In the genomic region with DNA sequence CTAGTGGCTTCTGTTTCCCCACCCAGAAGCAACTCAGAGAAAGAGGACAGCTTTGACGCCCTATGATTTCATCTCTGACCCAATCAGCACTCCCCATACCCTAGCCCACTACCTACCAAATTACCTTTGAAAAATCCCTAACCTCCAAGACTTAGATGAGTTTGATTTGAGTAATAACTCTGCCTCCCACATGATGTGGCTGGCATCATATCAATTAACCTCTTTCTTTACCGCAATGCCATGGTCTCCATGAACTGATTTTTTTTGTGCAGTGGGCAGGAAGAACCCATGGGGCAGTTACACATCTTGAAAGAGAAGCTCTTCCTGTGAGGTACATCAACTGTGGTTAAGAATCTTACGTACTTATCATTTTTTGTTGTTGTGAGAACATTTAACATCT, we compare ENCODE assay signal across 20 cellular contexts. TPM values are rescaled to one million over a fixed set of nuclear protein-coding genes. Genes with fewer than 3 reads are reported as not detected.
A peak's percentile ranks its signal among the peaks of the same experiment; 100 is the strongest.
DNase-seq lines count a peak whose midpoint lies in the region; ATAC-seq and TF ChIP-seq lines count a peak whose summit lies in the region.
"Had no signal": no experiment of that assay in that cellular context is flagged by ENCODE, and none has a peak within 500 bp of the region (broad histone marks: within the 10 kb centered on the region; RNA-seq: fewer than 3 reads in every experiment).

No MANE protein-coding gene starts in this region.

- peaks cover 26% of the 10 kb centered on the region for H3K4me1 Mint-ChIP-seq in activated naive CD4-positive, alpha-beta T cell treated with anti-CD3 and anti-CD28 coated beads, Interleukin-2, amount 10 ng/mL, durations not matched to agents 7 days and 5 days
- H3K4me1 Mint-ChIP-seq: activated B cell treated with CpG ODN at 0.5 μM for 24 hours, GM23338 had no signal

- ATAC-seq in mucosa of descending colon = peak; percentile 34
- no peak for ATAC-seq in left colon
- ATAC-seq in right cardiac atrium = no peak
- ATAC-seq: GM23338; stimulated activated naive B cell treated with anti-CD40 and anti-IgM and Interleukin-4, amounts not matched to agents 10 μg/mL and 1 μg/mL and 100 μg/mL, for 72 hours had no signal

- CTCF ChIA-PET in activated naive CD4-positive, alpha-beta T cell treated with anti-CD3 and anti-CD28 coated beads, Interleukin-2, amount 10 ng/mL, durations not matched to agents 7 days and 5 days (lab: Charles Lee) = no interaction called here

- H3K36me3 ChIP-seq in mucosa of descending colon (ENCODE audit: low read depth) = no peaks in the 10 kb centered on the region
- H3K36me3 ChIP-seq: upper lobe of left lung had no signal

- H3K9me3 Mint-ChIP-seq in activated naive CD4-positive, alpha-beta T cell treated with anti-CD3 and anti-CD28 coated beads, Interleukin-2, amount 10 ng/mL, durations not matched to agents 7 days and 5 days = peaks cover 46% of the 10 kb centered on the region

- H3K27me3 Mint-ChIP-seq in activated naive CD4-positive, alpha-beta T cell treated with anti-CD3 and anti-CD28 coated beads, Interleukin-2, amount 10 ng/mL, durations not matched to agents 7 days and 5 days = peaks cover 9% of the 10 kb centered on the region

- 85% methylated on average over 3 of the region's 3 CpGs for WGBS in right cardiac atrium

- no peak overlapping the region for H3K4me3 Mint-ChIP-seq in activated naive CD4-positive, alpha-beta T cell treated with anti-CD3 and anti-CD28 coated beads, Interleukin-2, amount 10 ng/mL, durations not matched to agents 7 days and 5 days
- H3K4me3 Mint-ChIP-seq: activated B cell treated with CpG ODN at 0.5 μM for 24 hours; GM23338; stimulated activated naive B cell treated with anti-CD40 and anti-IgM and Interleukin-4, amounts not matched to agents 10 μg/mL and 1 μg/mL and 100 μg/mL, for 72 hours had no signal

- H3K27me3 ChIP-seq in right cardiac atrium (ENCODE audit: control insufficient read depth, insufficient read depth) = no peaks in the 10 kb centered on the region
- H3K27me3 ChIP-seq: upper lobe of left lung had no signal

- peak overlapping the region; percentile 19 for H3K27ac Mint-ChIP-seq in activated naive CD4-positive, alpha-beta T cell treated with anti-CD3 and anti-CD28 coated beads, Interleukin-2, amount 10 ng/mL, durations not matched to agents 7 days and 5 days
- H3K27ac Mint-ChIP-seq: activated B cell treated with CpG ODN at 0.5 μM for 24 hours; GM23338; stimulated activated naive B cell treated with anti-CD40 and anti-IgM and Interleukin-4, amounts not matched to agents 10 μg/mL and 1 μg/mL and 100 μg/mL, for 72 hours had no signal

- H3K9me3 ChIP-seq in mucosa of descending colon (peaks cover 19% of the 10 kb centered on the region), right cardiac atrium (ENCODE audit: control insufficient read depth, low read length) (no peaks in the 10 kb centered on the region)

- H3K4me1 ChIP-seq in mucosa of descending colon (ENCODE audit: low read depth) = no peaks in the 10 kb centered on the region
- no peaks in the 10 kb centered on the region for H3K4me1 ChIP-seq in right cardiac atrium (ENCODE audit: control insufficient read depth, insufficient read depth, low read length)
- H3K4me1 ChIP-seq: upper lobe of left lung had no signal

- peaks cover 24% of the 10 kb centered on the region for H3K36me3 Mint-ChIP-seq in activated naive CD4-positive, alpha-beta T cell treated with anti-CD3 and anti-CD28 coated beads, Interleukin-2, amount 10 ng/mL, durations not matched to agents 7 days and 5 days

- H3K4me3 ChIP-seq in mucosa of descending colon (no peak overlapping the region), right cardiac atrium (ENCODE audit: low read length) (no peak overlapping the region)
- H3K4me3 ChIP-seq: GM23338, upper lobe of left lung had no signal

- DNase-seq in stimulated activated CD4-positive, alpha-beta T cell treated with anti-CD3 and anti-CD28 coated beads, Interleukin-4, amount 100 ng/mL, for 24 hours = peak; percentile 48
- DNase-seq in stimulated activated CD4-positive, alpha-beta T cell treated with anti-CD3 and anti-CD28 coated beads, Interleukin-1b, Interleukin-23, amount 100 ng/mL, for 48 hours = no peak
- no peak for DNase-seq in activated naive CD4-positive, alpha-beta T cell treated with anti-CD3 and anti-CD28 coated beads, Interleukin-2, amount 10 ng/mL, durations not matched to agents 7 days and 5 days
- DNase-seq in mucosa of descending colon = no peak
- DNase-seq in SHP77 treated with DMSO at 0.1 percent for 48 hours (lab: John Stamatoyannopoulos, UW) = no peak
- DNase-seq in left colon = no peak
- no peak for DNase-seq in right cardiac atrium
- DNase-seq: activated B cell treated with CpG ODN at 0.5 μM for 24 hours; COR-L47; EL; kidney glomerular epithelial cell; NCI-H1105 treated with DMSO at 0.1 percent for 48 hours; NCI-H2107; NCI-H69; SHP77; stimulated activated naive B cell treated with anti-CD40 and anti-IgM and Interleukin-4, amounts not matched to agents 10 μg/mL and 1 μg/mL and 100 μg/mL, for 72 hours; upper lobe of left lung had no signal

- TF ChIP-seq CTCF in mucosa of descending colon (IDR thresholded peaks at IDR 0.05) = no peak

- intact Hi-C loops in mucosa of descending colon (cut with DNase I, micrococcal nuclease) = no loop called here
- intact Hi-C loops in left colon (cut with DNase I, micrococcal nuclease) = no loop called here
- intact Hi-C loops in right cardiac atrium (cut with DNase I) = no loop called here

- H3K27ac ChIP-seq in right cardiac atrium (ENCODE audit: low read length) = no peak overlapping the region
- H3K27ac ChIP-seq: upper lobe of left lung had no signal

RNA-seq across cellular contexts. Expression of gene APOD, which starts 25.5 kb away (rescaled TPM):
- total RNA-seq in mucosa of descending colon = 10 to 100 TPM in 2 of 3 donors, 1 to 10 TPM in 1; 8.7 to 73.6 (median 10.7) TPM
- 10 to 100 TPM; 20.5 to 27.4 TPM for total RNA-seq in left colon
- 10 to 100 TPM; 31.8 to 45.9 (median 40.8) TPM for total RNA-seq in right cardiac atrium
- 174 TPM for polyA plus RNA-seq in right cardiac atrium
- total RNA-seq: GM23338, OCI-LY7, renal cortical epithelial cell had no signal
- polyA plus RNA-seq: GM23338 had no signal
